Comparison of ENCODE assay signal across 20 cellular contexts in the genomic region with DNA sequence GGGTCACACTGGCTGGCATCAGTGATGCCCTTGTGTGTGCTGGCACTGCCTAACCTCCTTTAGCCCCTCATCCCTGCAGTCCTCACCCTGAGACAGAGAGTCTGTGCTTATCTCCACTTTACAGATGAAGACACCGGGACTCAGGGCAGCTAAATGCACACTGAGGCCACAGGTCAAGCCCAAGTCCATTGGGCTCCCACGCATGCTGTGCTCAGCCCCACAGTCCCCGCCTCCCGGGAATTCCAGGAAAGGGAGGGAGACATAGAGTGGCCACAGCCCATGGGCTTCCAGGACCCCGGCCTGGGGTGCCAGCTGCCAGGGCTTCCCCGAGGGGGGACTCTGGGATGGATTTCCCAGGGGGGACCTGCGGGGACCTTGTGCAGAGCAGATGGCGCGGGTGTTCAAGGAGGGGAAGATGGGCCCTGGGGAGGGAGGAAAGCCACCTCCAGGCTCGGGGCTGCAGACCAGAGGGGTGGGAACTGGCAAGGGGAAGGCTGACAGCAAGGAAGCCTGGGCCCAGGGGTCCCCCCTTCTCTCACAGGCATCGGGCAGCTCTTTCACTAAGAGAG.
DNase-seq lines count a peak whose midpoint lies in the region; ATAC-seq and TF ChIP-seq lines count a peak whose summit lies in the region.
"Had no signal": no experiment of that assay in that cellular context is flagged by ENCODE, and none has a peak within 500 bp of the region (broad histone marks: within the 10 kb centered on the region; RNA-seq: fewer than 3 reads in every experiment).

No MANE protein-coding gene starts in this region.

- no peak overlapping the region for H2BK5ac ChIP-seq in H9 (ENCODE audit: insufficient read length, low read length)
- H2BK5ac ChIP-seq in mesenchymal stem cell (ENCODE audit: low read depth, low read length, poor library complexity, severe bottlenecking) = no peak overlapping the region

- no TSS peak for BruUV-seq in Panc1 (replicated peaks; lab: Mats Ljungman, UMichigan)

- in situ Hi-C loops in Panc1 (cut with HindIII; ENCODE audit: low pct_unique_long_range_greater_than_20kb, low sequenced_read_pairs) = no loop called here

- H3K27ac Mint-ChIP-seq in H9 = peak overlapping the region in 1 of 3 experiments; percentile 9; a peak in 1 of 7 replicates
- H3K27ac Mint-ChIP-seq: B cell; CD8-positive, alpha-beta T cell had no signal

- H3K36me3 ChIP-seq in Panc1 (ENCODE audit: control insufficient read depth, insufficient read depth, low read length) (no peaks in the 10 kb centered on the region), mesenchymal stem cell (ENCODE audit: control insufficient read depth in 1 of 2, insufficient read depth in 2 of 2, low read depth in 1 of 2, low read length in 2 of 2) (no peaks in the 10 kb centered on the region), thoracic aorta (no peaks in the 10 kb centered on the region), smooth muscle cell (ENCODE audit: low read depth) (no peaks in the 10 kb centered on the region)
- H3K36me3 ChIP-seq: SJCRH30 had no signal

- ATAC-seq in Panc1 (no peak), thoracic aorta (ENCODE audit: insufficient number of reproducible peaks, low FRiP score, low read depth) (no peak)
- ATAC-seq: CD8-positive, alpha-beta T cell; HCT116 had no signal

- H3K4me3 Mint-ChIP-seq in H9 = no peak overlapping the region
- H3K4me3 Mint-ChIP-seq: B cell; CD8-positive, alpha-beta T cell had no signal

- H2AK5ac ChIP-seq in H9 (ENCODE audit: insufficient read length, low read length) = no peak overlapping the region
- no peak overlapping the region for H2AK5ac ChIP-seq in mesenchymal stem cell (ENCODE audit: low read length, severe bottlenecking)

- H3K79me1 ChIP-seq in H9 (ENCODE audit: insufficient read depth, low read depth, low read length, poor library complexity, severe bottlenecking) = no peaks in the 10 kb centered on the region
- H3K79me1 ChIP-seq in mesenchymal stem cell (replicated peaks; ENCODE audit: low read length, poor library complexity, severe bottlenecking) = no peaks in the 10 kb centered on the region

- H2BK20ac ChIP-seq in H9 (ENCODE audit: low read depth, low read length, poor library complexity, severe bottlenecking) = no peak overlapping the region

- H3K4me2 ChIP-seq in H9 (ENCODE audit: insufficient read depth, insufficient read length, low read length) = no peak overlapping the region
- no peak overlapping the region for H3K4me2 ChIP-seq in mesenchymal stem cell (ENCODE audit: low read length, poor library complexity, severe bottlenecking)
- H3K4me2 ChIP-seq in smooth muscle cell = no peak overlapping the region

- H3K27ac ChIP-seq in H9 (ENCODE audit: insufficient read length, low read depth, low read length) (no peak overlapping the region), Panc1 (ENCODE audit: low read length) (peak overlapping the region; percentile 55; the same call in 1 of the 2 replicates), mesenchymal stem cell (ENCODE audit: low read length, poor library complexity, severe bottlenecking) (no peak overlapping the region), thoracic aorta (peak overlapping the region; percentile 89 to 92), smooth muscle cell (ENCODE audit: low read depth) (no peak overlapping the region)
- H3K27ac ChIP-seq: SJCRH30 had no signal

- H3K4me1 ChIP-seq in H9 (ENCODE audit: insufficient read depth, low read length) (no peaks in the 10 kb centered on the region; the same call in 1 of the 2 replicates), Panc1 (ENCODE audit: control insufficient read depth, insufficient read depth, low read length) (peaks cover 23% of the 10 kb centered on the region), mesenchymal stem cell (ENCODE audit: control insufficient read depth, insufficient read depth, low read depth, low read length) (peaks cover 19% of the 10 kb centered on the region), thoracic aorta (ENCODE audit: control insufficient read depth in 1 of 2, low read depth in 2 of 2) (peaks cover 31 to 67% of the 10 kb centered on the region in 2 donors), smooth muscle cell (ENCODE audit: low read depth) (no peaks in the 10 kb centered on the region)
- H3K4me1 ChIP-seq: SJCRH30 had no signal

- H3K27me3 Mint-ChIP-seq in H9 (ENCODE audit: low read depth) = no peaks in the 10 kb centered on the region; the same call in 1 of the 2 replicates

- no peak overlapping the region for H4K8ac ChIP-seq in H9 (replicated peaks; ENCODE audit: insufficient read length, low read depth, low read length)
- H4K8ac ChIP-seq in mesenchymal stem cell (ENCODE audit: low read length) = peak overlapping the region; percentile 59

- H3K9me3 Mint-ChIP-seq in H9 = no peaks in the 10 kb centered on the region; a peak in 2 of 5 replicates
- H3K9me3 Mint-ChIP-seq: CD8-positive, alpha-beta T cell had no signal

- intact Hi-C loops in Panc1 (cut with micrococcal nuclease; ENCODE audit: unreplicated experiment) = no loop called here

- H2AFZ ChIP-seq in H9 (ENCODE audit: low read length) = no peak overlapping the region
- no peak overlapping the region for H2AFZ ChIP-seq in mesenchymal stem cell (ENCODE audit: low read depth, low read length)
- H2AFZ ChIP-seq in smooth muscle cell (ENCODE audit: low read depth) = no peak overlapping the region

- H3K18ac ChIP-seq in H9 (ENCODE audit: insufficient read length, low read depth, low read length) = no peak overlapping the region
- H3K18ac ChIP-seq in mesenchymal stem cell (ENCODE audit: low read depth in 1 of 2, low read length in 2 of 2) = peak overlapping the region; percentile 5 to 88

- H2BK15ac ChIP-seq in H9 (ENCODE audit: low read depth, low read length) (no peak overlapping the region), mesenchymal stem cell (ENCODE audit: low read depth, poor library complexity, severe bottlenecking) (peak overlapping the region; percentile 66)

- H3K4ac ChIP-seq in H9 (ENCODE audit: low read depth, low read length) (no peak overlapping the region), mesenchymal stem cell (ENCODE audit: low read depth in 1 of 2, low read length in 2 of 2) (no peak overlapping the region)

- H3K79me2 ChIP-seq in H9 (ENCODE audit: insufficient read depth, low read length) (no peaks in the 10 kb centered on the region), smooth muscle cell (ENCODE audit: low read depth) (no peaks in the 10 kb centered on the region)

- peaks cover 2 to 7% of the 10 kb centered on the region in 2 experiments; a peak in 1 of 4 replicates for H3K4me1 Mint-ChIP-seq in H9

- H3K14ac ChIP-seq in H9 (ENCODE audit: insufficient read depth, low read length) (peak overlapping the region; percentile 17; the same call in 1 of the 2 replicates), mesenchymal stem cell (ENCODE audit: low read length in 2 of 2) (peak overlapping the region in 1 of 2 experiments; percentile 0)

- no peak for TF ChIP-seq CTCF in H9 (conservative IDR thresholded peaks at IDR 0.05)
- TF ChIP-seq CTCF in Panc1 (IDR thresholded peaks at IDR 0.05) = no peak
- TF ChIP-seq CTCF in thoracic aorta (IDR thresholded peaks at IDR 0.05) = no peak
- TF ChIP-seq CTCF in smooth muscle cell (IDR thresholded peaks at IDR 0.05; ENCODE audit: borderline replicate concordance, insufficient read depth, poor library complexity, severe bottlenecking) = no peak

- H3K9ac ChIP-seq in H9 (ENCODE audit: extremely low read depth, insufficient read length, low read length) (no peak overlapping the region), mesenchymal stem cell (ENCODE audit: low read length) (no peak overlapping the region), smooth muscle cell (ENCODE audit: low read depth) (no peak overlapping the region)

- H4K20me1 ChIP-seq in H9 (ENCODE audit: control insufficient read depth, insufficient read depth, insufficient read length) (no peaks in the 10 kb centered on the region), smooth muscle cell (ENCODE audit: low read depth) (no peaks in the 10 kb centered on the region)

- no peak overlapping the region for H3K23ac ChIP-seq in H9 (ENCODE audit: insufficient read length, low read depth, low read length)
- no peak overlapping the region for H3K23ac ChIP-seq in mesenchymal stem cell (ENCODE audit: low read length in 2 of 2)

- WGBS in H9 (ENCODE audit: extremely low coverage, insufficient read length, low lambda C conversion rate) = no CpG with 5 or more reads among the region's 11 CpGs
- 78% methylated on average over 11 of the region's 11 CpGs for WGBS in mesenchymal stem cell
- 79% methylated on average over 11 of the region's 11 CpGs for WGBS in smooth muscle cell (ENCODE audit: low lambda C conversion rate)

- no peak overlapping the region for H3K56ac ChIP-seq in H9 (ENCODE audit: insufficient read length, low read depth, low read length)

- no peaks in the 10 kb centered on the region for H3K23me2 ChIP-seq in H9 (ENCODE audit: insufficient read length, low read depth, low read length, poor library complexity, severe bottlenecking)

- no peaks in the 10 kb centered on the region for H3K36me3 Mint-ChIP-seq in H9 (ENCODE audit: insufficient read depth in 1 of 3, low read depth in 3 of 3)
- H3K36me3 Mint-ChIP-seq: CD8-positive, alpha-beta T cell had no signal

- POLR2A ChIA-PET in Panc1 (lab: Charles Lee) = no interaction called here

- no peak overlapping the region for H2BK12ac ChIP-seq in H9 (ENCODE audit: insufficient read length, low read depth, low read length)
- peak overlapping the region; percentile 16 to 30 for H2BK12ac ChIP-seq in mesenchymal stem cell (ENCODE audit: low read length in 2 of 2)

- no peak overlapping the region for H2BK120ac ChIP-seq in H9 (ENCODE audit: low read depth, low read length, poor library complexity, severe bottlenecking)
- H2BK120ac ChIP-seq in mesenchymal stem cell (ENCODE audit: low read depth, low read length) = peak overlapping the region; percentile 40

- H4K91ac ChIP-seq in H9 (ENCODE audit: insufficient read length, low read depth, low read length) (no peak overlapping the region), mesenchymal stem cell (ENCODE audit: low read length) (peak overlapping the region; percentile 78)

- no peak overlapping the region for H4K5ac ChIP-seq in H9 (ENCODE audit: insufficient read length, low read depth, low read length)

- no peak overlapping the region for H3K4me3 ChIP-seq in Panc1 (ENCODE audit: low read depth in 2 of 2, low read length in 2 of 2)
- H3K4me3 ChIP-seq in mesenchymal stem cell (ENCODE audit: insufficient read depth in 1 of 2, low read depth in 1 of 2, low read length in 2 of 2) = no peak overlapping the region
- no peak overlapping the region for H3K4me3 ChIP-seq in thoracic aorta
- no peak overlapping the region for H3K4me3 ChIP-seq in smooth muscle cell
- H3K4me3 ChIP-seq: SJCRH30 had no signal

- H3K9me3 ChIP-seq in H9 (ENCODE audit: control insufficient read depth, low read depth, low read length) (no peaks in the 10 kb centered on the region), Panc1 (ENCODE audit: control insufficient read depth, insufficient read depth, low read depth, low read length) (no peaks in the 10 kb centered on the region), mesenchymal stem cell (ENCODE audit: control insufficient read depth, low read length) (no peaks in the 10 kb centered on the region), thoracic aorta (no peaks in the 10 kb centered on the region), smooth muscle cell (replicated peaks; ENCODE audit: low read depth) (no peaks in the 10 kb centered on the region)
- H3K9me3 ChIP-seq: SJCRH30 had no signal

- H3T11ph ChIP-seq in H9 (ENCODE audit: low read length) = no peak overlapping the region

- CTCF ChIA-PET in Panc1 (lab: Charles Lee) = no interaction called here

- H3K27me3 ChIP-seq in H9 (ENCODE audit: insufficient read depth, low read length) (no peaks in the 10 kb centered on the region), Panc1 (ENCODE audit: control insufficient read depth, insufficient read depth, low read length) (no peaks in the 10 kb centered on the region), mesenchymal stem cell (ENCODE audit: control insufficient read depth in 1 of 2, insufficient read depth in 1 of 2, low read length in 2 of 2) (peaks cover 0 to 18% of the 10 kb centered on the region in 2 experiments), thoracic aorta (replicated peaks; ENCODE audit: insufficient read depth) (no peaks in the 10 kb centered on the region), smooth muscle cell (ENCODE audit: low read depth) (no peaks in the 10 kb centered on the region)

- H3F3A ChIP-seq in smooth muscle cell (ENCODE audit: low read depth) = no peaks in the 10 kb centered on the region

- DNase-seq in H9 (no peak), Panc1 (ENCODE audit: low read depth, low spot score) (no peak), mesenchymal stem cell (no peak), thoracic aorta (ENCODE audit: low spot score) (no peak), HCEC 1CT (no peak), smooth muscle cell (lab: John Stamatoyannopoulos, UW; ENCODE audit: unreplicated experiment) (no peak), NCI-H748 (lab: John Stamatoyannopoulos, UW; ENCODE audit: unreplicated experiment) (no peak)
- DNase-seq: CD8-positive, alpha-beta T cell; DMS79; MV-4-11; NCI-H1436 treated with DMSO at 0.1 percent for 48 hours; NCI-H2081 treated with DMSO at 0.1 percent for 48 hours; NCI-H2227 treated with DMSO at 0.1 percent for 48 hours; NCI-H526; NK-92 treated with Interleukin-12 subunit alpha and Interleukin-12 subunit beta, amount 100 ng/mL, for 24 hours; OCI-M1; RPMI8226; SJCRH30 had no signal

Comparison
In these comparisons a context has a peak if more than half of its experiments do, and no peak if none do; other contexts are left out.
1. H3K27ac ChIP-seq: peak in Panc1 (single experiment) and thoracic aorta (2 of 2); none in H9 (single experiment), mesenchymal stem cell (single experiment) and smooth muscle cell (single experiment).